7 cellular contexts compared by ENCODE assay signal in the genomic region with DNA sequence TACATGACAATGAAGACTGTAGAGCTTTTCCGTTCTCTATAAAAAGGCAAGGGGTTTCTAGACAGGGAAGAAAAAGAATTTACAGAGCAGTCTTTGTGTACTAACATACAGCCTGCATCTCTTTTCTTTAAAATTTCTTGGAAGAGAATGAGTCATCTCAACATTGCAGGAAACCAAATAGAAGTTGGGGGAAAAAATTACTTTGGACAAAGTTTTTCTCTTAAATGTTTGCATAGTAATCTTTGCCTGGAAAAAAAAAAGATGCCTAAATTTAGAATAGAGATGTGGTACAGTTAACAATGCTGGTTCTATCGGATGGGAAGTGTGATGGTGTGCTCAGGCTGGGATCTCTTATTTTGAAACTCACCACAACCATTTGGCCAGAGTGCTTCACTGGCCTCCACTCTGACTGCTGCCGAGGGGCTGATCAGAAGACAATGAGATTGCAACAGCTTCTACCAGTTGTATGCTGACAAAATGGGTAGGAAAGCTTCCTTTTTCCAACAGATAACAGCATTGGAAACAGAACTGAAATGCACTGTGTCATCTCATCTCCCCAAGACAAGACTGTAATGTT.
DNase-seq lines count a peak whose midpoint lies in the region; ATAC-seq and TF ChIP-seq lines count a peak whose summit lies in the region.
"Not testable (repeated sequence)": the region's sequence is repeated elsewhere in the genome, so short reads cannot be mapped to it uniquely, and the experiment has no call there.

No MANE protein-coding gene starts in this region.

- not testable (repeated sequence) for TF ChIP-seq CTCF in PC-3 (conservative IDR thresholded peaks at IDR 0.05; ENCODE audit: low read depth, low read length); endodermal cell (conservative IDR thresholded peaks at IDR 0.05); nephron progenitor cell (IDR thresholded peaks at IDR 0.05)

- H3K36me3 Mint-ChIP-seq in activated CD4-positive, alpha-beta memory T cell treated with anti-CD3 and anti-CD28 coated beads for 36 hours; activated T-helper 2 cell treated with anti-CD3 and anti-CD28 coated beads, Interferon-gamma antibody, Interleukin-2, Interleukin-4, amounts not matched to agents 10 μg/mL and 5 μg/mL and 100 μg/mL, durations not matched to agents 14 hours and 24 hours and 36 hours (ENCODE audit: low read depth); endodermal cell (ENCODE audit: low read depth); nephron progenitor cell (ENCODE audit: low read depth): not testable (repeated sequence)

- ATAC-seq in PC-3 (peak; percentile 76), right cardiac atrium (peak; percentile 72 to 82)
- ATAC-seq in stimulated activated naive CD8-positive, alpha-beta T cell treated with anti-CD3 and anti-CD28 coated beads, Interleukin-15, Interleukin-2, amounts not matched to agents 100 U/mL and 50 U/mL, for 24 hours: peak; percentile 41

- not testable (repeated sequence) for H3K27me3 Mint-ChIP-seq in activated CD4-positive, alpha-beta memory T cell treated with anti-CD3 and anti-CD28 coated beads for 36 hours; activated T-helper 2 cell treated with anti-CD3 and anti-CD28 coated beads, Interferon-gamma antibody, Interleukin-2, Interleukin-4, amounts not matched to agents 10 μg/mL and 5 μg/mL and 100 μg/mL, durations not matched to agents 14 hours and 24 hours and 36 hours (ENCODE audit: low read depth); endodermal cell (ENCODE audit: insufficient read depth); nephron progenitor cell (ENCODE audit: low read depth, poor library complexity)

- not testable (repeated sequence) for H3K9ac ChIP-seq in PC-3 (ENCODE audit: low read length); endodermal cell (ENCODE audit: extremely low read depth, low read length, poor library complexity, severe bottlenecking)

- H2AFZ ChIP-seq in PC-3 (ENCODE audit: low read length): not testable (repeated sequence)

- not testable (repeated sequence) for H3K4me1 ChIP-seq in PC-3 (ENCODE audit: insufficient read depth, low read length); endodermal cell (ENCODE audit: control insufficient read depth, insufficient read depth, low read length); right cardiac atrium (ENCODE audit: control insufficient read depth, insufficient read depth, low read length)

- H3K4me3 ChIP-seq in PC-3 (ENCODE audit: low read length); endodermal cell (ENCODE audit: low read length); right cardiac atrium (ENCODE audit: low read length): not testable (repeated sequence)

- intact Hi-C loops in PC-3 (cut with micrococcal nuclease); activated CD4-positive, alpha-beta memory T cell treated with anti-CD3 and anti-CD28 coated beads for 36 hours (cut with micrococcal nuclease); activated T-helper 2 cell treated with anti-CD3 and anti-CD28 coated beads, Interferon-gamma antibody, Interleukin-2, Interleukin-4, amounts not matched to agents 10 μg/mL and 5 μg/mL and 100 μg/mL, durations not matched to agents 14 hours and 24 hours and 36 hours (cut with micrococcal nuclease); right cardiac atrium (cut with DNase I): not testable (repeated sequence)

- CTCF ChIA-PET in PC-3 (lab: Charles Lee); activated CD4-positive, alpha-beta memory T cell treated with anti-CD3 and anti-CD28 coated beads for 36 hours (lab: Charles Lee): not testable (repeated sequence)

- WGBS in endodermal cell (ENCODE audit: insufficient coverage in 1 of 2, insufficient read length in 1 of 2), 2 experiments: no CpG with 5 or more reads among the region's 3 CpGs
- WGBS in right cardiac atrium: 22% methylated on average over 1 of the region's 3 CpGs

- POLR2A ChIA-PET in PC-3 (lab: Charles Lee; ENCODE audit: unreplicated experiment); activated CD4-positive, alpha-beta memory T cell treated with anti-CD3 and anti-CD28 coated beads for 36 hours (lab: Charles Lee): not testable (repeated sequence)

- not testable (repeated sequence) for BruUV-seq in PC-3 (replicated peaks; lab: Mats Ljungman, UMichigan)

- not testable (repeated sequence) for H3K27me3 ChIP-seq in PC-3 (ENCODE audit: low read length); endodermal cell (ENCODE audit: control insufficient read depth, insufficient read depth, low read length, poor library complexity, severe bottlenecking); right cardiac atrium (ENCODE audit: control insufficient read depth, insufficient read depth)

- H3K36me3 ChIP-seq in PC-3 (ENCODE audit: low read depth, low read length); endodermal cell (ENCODE audit: control insufficient read depth, insufficient read depth, low read length): not testable (repeated sequence)

- H3K4me1 Mint-ChIP-seq in activated CD4-positive, alpha-beta memory T cell treated with anti-CD3 and anti-CD28 coated beads for 36 hours (ENCODE audit: low read depth); activated T-helper 2 cell treated with anti-CD3 and anti-CD28 coated beads, Interferon-gamma antibody, Interleukin-2, Interleukin-4, amounts not matched to agents 10 μg/mL and 5 μg/mL and 100 μg/mL, durations not matched to agents 14 hours and 24 hours and 36 hours (ENCODE audit: low read depth); endodermal cell; nephron progenitor cell: not testable (repeated sequence)

- peak overlapping the region; percentile 65 for H3K27ac Mint-ChIP-seq in activated CD4-positive, alpha-beta memory T cell treated with anti-CD3 and anti-CD28 coated beads for 36 hours
- peak overlapping the region; percentile 81 for H3K27ac Mint-ChIP-seq in activated T-helper 2 cell treated with anti-CD3 and anti-CD28 coated beads, Interferon-gamma antibody, Interleukin-2, Interleukin-4, amounts not matched to agents 10 μg/mL and 5 μg/mL and 100 μg/mL, durations not matched to agents 14 hours and 24 hours and 36 hours
- H3K27ac Mint-ChIP-seq in endodermal cell (peak overlapping the region; percentile 81), nephron progenitor cell (peak overlapping the region; percentile 54)

- DNase-seq in PC-3; activated CD4-positive, alpha-beta memory T cell treated with anti-CD3 and anti-CD28 coated beads for 36 hours; activated T-helper 2 cell treated with anti-CD3 and anti-CD28 coated beads, Interferon-gamma antibody, Interleukin-2, Interleukin-4, amounts not matched to agents 10 μg/mL and 5 μg/mL and 100 μg/mL, durations not matched to agents 14 hours and 24 hours and 36 hours (ENCODE audit: low spot score); endodermal cell; right cardiac atrium; nephron progenitor cell; stimulated activated naive CD8-positive, alpha-beta T cell treated with anti-CD3 and anti-CD28 coated beads, Interleukin-15, Interleukin-2, amounts not matched to agents 100 U/mL and 50 U/mL, for 24 hours: not testable (repeated sequence)

- H3K79me2 ChIP-seq in PC-3 (ENCODE audit: low read length): not testable (repeated sequence)

- not testable (repeated sequence) for H3K9me2 ChIP-seq in PC-3 (replicated peaks; ENCODE audit: low read length)

- H3K4me2 ChIP-seq in PC-3 (ENCODE audit: low read length): not testable (repeated sequence)

- not testable (repeated sequence) for H4K20me1 ChIP-seq in PC-3 (ENCODE audit: low read length)

- H3F3A ChIP-seq in PC-3 (ENCODE audit: low read length, unreplicated experiment): not testable (repeated sequence)

- H3K27ac ChIP-seq in PC-3 (ENCODE audit: low read length); endodermal cell (ENCODE audit: low read depth, low read length); right cardiac atrium (ENCODE audit: low read length): not testable (repeated sequence)

- not testable (repeated sequence) for H3K9me3 ChIP-seq in PC-3 (ENCODE audit: low read length); endodermal cell (ENCODE audit: control insufficient read depth, low read length); right cardiac atrium (ENCODE audit: control insufficient read depth, low read length)

- not testable (repeated sequence) for H3K4me3 Mint-ChIP-seq in activated CD4-positive, alpha-beta memory T cell treated with anti-CD3 and anti-CD28 coated beads for 36 hours; activated T-helper 2 cell treated with anti-CD3 and anti-CD28 coated beads, Interferon-gamma antibody, Interleukin-2, Interleukin-4, amounts not matched to agents 10 μg/mL and 5 μg/mL and 100 μg/mL, durations not matched to agents 14 hours and 24 hours and 36 hours (ENCODE audit: low read depth); endodermal cell; nephron progenitor cell

- not testable (repeated sequence) for H3K9me3 Mint-ChIP-seq in activated CD4-positive, alpha-beta memory T cell treated with anti-CD3 and anti-CD28 coated beads for 36 hours; activated T-helper 2 cell treated with anti-CD3 and anti-CD28 coated beads, Interferon-gamma antibody, Interleukin-2, Interleukin-4, amounts not matched to agents 10 μg/mL and 5 μg/mL and 100 μg/mL, durations not matched to agents 14 hours and 24 hours and 36 hours; endodermal cell; nephron progenitor cell
